Comparison of ENCODE assay signal across 1 cellular context in genomic region chr7:73811760-73812168, GRCh38.
A peak's percentile ranks its signal among the peaks of the same experiment; 100 is the strongest.
TF ChIP-seq lines count a peak whose summit lies in the region.

No MANE protein-coding gene starts in this region.

TF ChIP-seq in HepG2, 621 proteins besides CTCF, POLR2A, EP300 and RAD21 (continued from another document):
- TF ChIP-seq, protein P1, sequence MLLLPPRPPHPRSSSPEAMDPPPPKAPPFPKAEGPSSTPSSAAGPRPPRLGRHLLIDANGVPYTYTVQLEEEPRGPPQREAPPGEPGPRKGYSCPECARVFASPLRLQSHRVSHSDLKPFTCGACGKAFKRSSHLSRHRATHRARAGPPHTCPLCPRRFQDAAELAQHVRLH (CRISPR knock-in tag; IDR thresholded peaks at IDR 0.05; ENCODE audit: borderline replicate concordance, low read depth) = peak; percentile 45; the same call in 1 of the 2 replicates
- no peak for TF ChIP-seq SP4 (CRISPR knock-in tag; IDR thresholded peaks at IDR 0.05)
- TF ChIP-seq, protein P2, sequence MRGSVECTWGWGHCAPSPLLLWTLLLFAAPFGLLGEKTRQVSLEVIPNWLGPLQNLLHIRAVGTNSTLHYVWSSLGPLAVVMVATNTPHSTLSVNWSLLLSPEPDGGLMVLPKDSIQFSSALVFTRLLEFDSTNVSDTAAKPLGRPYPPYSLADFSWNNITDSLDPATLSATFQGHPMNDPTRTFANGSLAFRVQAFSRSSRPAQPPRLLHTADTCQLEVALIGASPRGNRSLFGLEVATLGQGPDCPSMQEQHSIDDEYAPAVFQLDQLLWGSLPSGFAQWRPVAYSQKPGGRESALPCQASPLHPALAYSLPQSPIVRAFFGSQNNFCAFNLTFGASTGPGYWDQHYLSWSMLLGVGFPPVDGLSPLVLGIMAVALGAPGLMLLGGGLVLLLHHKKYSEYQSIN (CRISPR knock-in tag; IDR thresholded peaks at IDR 0.05; ENCODE audit: borderline replicate concordance) = no peak
- 0 out of 2 replicates have a peak, but pooled peaks have one; percentile 21 for TF ChIP-seq THAP11 (CRISPR knock-in tag; IDR thresholded peaks at IDR 0.05)
- TF ChIP-seq KDM6A (CRISPR knock-in tag; IDR thresholded peaks at IDR 0.05; ENCODE audit: low read depth) = no peak
- TF ChIP-seq HOXA7 (CRISPR knock-in tag; IDR thresholded peaks at IDR 0.05) = no peak
- TF ChIP-seq, protein P3, sequence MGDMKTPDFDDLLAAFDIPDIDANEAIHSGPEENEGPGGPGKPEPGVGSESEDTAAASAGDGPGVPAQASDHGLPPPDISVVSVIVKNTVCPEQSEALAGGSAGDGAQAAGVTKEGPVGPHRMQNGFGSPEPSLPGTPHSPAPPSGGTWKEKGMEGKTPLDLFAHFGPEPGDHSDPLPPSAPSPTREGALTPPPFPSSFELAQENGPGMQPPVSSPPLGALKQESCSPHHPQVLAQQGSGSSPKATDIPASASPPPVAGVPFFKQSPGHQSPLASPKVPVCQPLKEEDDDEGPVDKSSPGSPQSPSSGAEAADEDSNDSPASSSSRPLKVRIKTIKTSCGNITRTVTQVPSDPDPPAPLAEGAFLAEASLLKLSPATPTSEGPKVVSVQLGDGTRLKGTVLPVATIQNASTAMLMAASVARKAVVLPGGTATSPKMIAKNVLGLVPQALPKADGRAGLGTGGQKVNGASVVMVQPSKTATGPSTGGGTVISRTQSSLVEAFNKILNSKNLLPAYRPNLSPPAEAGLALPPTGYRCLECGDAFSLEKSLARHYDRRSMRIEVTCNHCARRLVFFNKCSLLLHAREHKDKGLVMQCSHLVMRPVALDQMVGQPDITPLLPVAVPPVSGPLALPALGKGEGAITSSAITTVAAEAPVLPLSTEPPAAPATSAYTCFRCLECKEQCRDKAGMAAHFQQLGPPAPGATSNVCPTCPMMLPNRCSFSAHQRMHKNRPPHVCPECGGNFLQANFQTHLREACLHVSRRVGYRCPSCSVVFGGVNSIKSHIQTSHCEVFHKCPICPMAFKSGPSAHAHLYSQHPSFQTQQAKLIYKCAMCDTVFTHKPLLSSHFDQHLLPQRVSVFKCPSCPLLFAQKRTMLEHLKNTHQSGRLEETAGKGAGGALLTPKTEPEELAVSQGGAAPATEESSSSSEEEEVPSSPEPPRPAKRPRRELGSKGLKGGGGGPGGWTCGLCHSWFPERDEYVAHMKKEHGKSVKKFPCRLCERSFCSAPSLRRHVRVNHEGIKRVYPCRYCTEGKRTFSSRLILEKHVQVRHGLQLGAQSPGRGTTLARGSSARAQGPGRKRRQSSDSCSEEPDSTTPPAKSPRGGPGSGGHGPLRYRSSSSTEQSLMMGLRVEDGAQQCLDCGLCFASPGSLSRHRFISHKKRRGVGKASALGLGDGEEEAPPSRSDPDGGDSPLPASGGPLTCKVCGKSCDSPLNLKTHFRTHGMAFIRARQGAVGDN (CRISPR knock-in tag; IDR thresholded peaks at IDR 0.05) = peak; percentile 42
- TF ChIP-seq MIER2 (CRISPR knock-in tag; IDR thresholded peaks at IDR 0.05) = peak; percentile 90
- TF ChIP-seq KMT2A (CRISPR knock-in tag; IDR thresholded peaks at IDR 0.05) = peak; percentile 47; the same call in 1 of the 2 replicates
- peak; percentile 86 for TF ChIP-seq SMC3 (IDR thresholded peaks at IDR 0.05; ENCODE audit: low read length)
- no peak for TF ChIP-seq ZSCAN31 (CRISPR knock-in tag; IDR thresholded peaks at IDR 0.05; ENCODE audit: low read depth)
- peak in 1 of 2 experiments; percentile 27; a peak in 1 of 4 replicates for TF ChIP-seq HMGXB4 (CRISPR knock-in tag; IDR thresholded peaks at IDR 0.05; ENCODE audit: borderline replicate concordance in 1 of 2, low read depth in 1 of 2)
- TF ChIP-seq STAG1 (CRISPR knock-in tag; IDR thresholded peaks at IDR 0.05) = peak; percentile 88
- peak; percentile 22; the same call in 1 of the 2 replicates for TF ChIP-seq FOXA3 (CRISPR knock-in tag; IDR thresholded peaks at IDR 0.05)
- TF ChIP-seq, protein P4, sequence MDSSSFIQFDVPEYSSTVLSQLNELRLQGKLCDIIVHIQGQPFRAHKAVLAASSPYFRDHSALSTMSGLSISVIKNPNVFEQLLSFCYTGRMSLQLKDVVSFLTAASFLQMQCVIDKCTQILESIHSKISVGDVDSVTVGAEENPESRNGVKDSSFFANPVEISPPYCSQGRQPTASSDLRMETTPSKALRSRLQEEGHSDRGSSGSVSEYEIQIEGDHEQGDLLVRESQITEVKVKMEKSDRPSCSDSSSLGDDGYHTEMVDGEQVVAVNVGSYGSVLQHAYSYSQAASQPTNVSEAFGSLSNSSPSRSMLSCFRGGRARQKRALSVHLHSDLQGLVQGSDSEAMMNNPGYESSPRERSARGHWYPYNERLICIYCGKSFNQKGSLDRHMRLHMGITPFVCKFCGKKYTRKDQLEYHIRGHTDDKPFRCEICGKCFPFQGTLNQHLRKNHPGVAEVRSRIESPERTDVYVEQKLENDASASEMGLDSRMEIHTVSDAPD (CRISPR knock-in tag; IDR thresholded peaks at IDR 0.05) = no peak
- TF ChIP-seq SNAPC2 (CRISPR knock-in tag; IDR thresholded peaks at IDR 0.05) = no peak
- 0 out of 2 replicates have a peak, but pooled peaks have one; percentile 45 for TF ChIP-seq BORCS8-MEF2B (CRISPR knock-in tag; IDR thresholded peaks at IDR 0.05)
- TF ChIP-seq MATR3 (CRISPR knock-in tag; IDR thresholded peaks at IDR 0.05) = no peak
- TF ChIP-seq ZFY (CRISPR knock-in tag; IDR thresholded peaks at IDR 0.05) = peak; percentile 29; the same call in 1 of the 2 replicates
- TF ChIP-seq SIX4 (CRISPR knock-in tag; IDR thresholded peaks at IDR 0.05) = peak; percentile 22; the same call in 1 of the 2 replicates
- TF ChIP-seq BCL3 (CRISPR knock-in tag; IDR thresholded peaks at IDR 0.05) = 0 out of 2 replicates have a peak, but pooled peaks have one; percentile 54
- peak; percentile 53 for TF ChIP-seq XRCC5 (optimal IDR thresholded peaks at IDR 0.05; ENCODE audit: low read length)
- peak; percentile 34; the same call in 1 of the 2 replicates for TF ChIP-seq PATZ1 (CRISPR knock-in tag; IDR thresholded peaks at IDR 0.05)
- TF ChIP-seq CBX5 (CRISPR knock-in tag; IDR thresholded peaks at IDR 0.05; ENCODE audit: borderline replicate concordance) = peak; percentile 54; the same call in 1 of the 2 replicates
- no peak for TF ChIP-seq DDIT3 (CRISPR knock-in tag; IDR thresholded peaks at IDR 0.05)
- peak; percentile 45; the same call in 1 of the 2 replicates for TF ChIP-seq REPIN1 (CRISPR knock-in tag; IDR thresholded peaks at IDR 0.05; ENCODE audit: borderline replicate concordance, low read depth)
- 0 out of 2 replicates have a peak, but pooled peaks have one; percentile 20 for TF ChIP-seq PHF21A (CRISPR knock-in tag; IDR thresholded peaks at IDR 0.05)
- TF ChIP-seq ZNF331 (CRISPR knock-in tag; IDR thresholded peaks at IDR 0.05) = peak; percentile 69
- peak; percentile 42 for TF ChIP-seq GATAD2A (CRISPR knock-in tag; IDR thresholded peaks at IDR 0.05)
- TF ChIP-seq, protein P5, sequence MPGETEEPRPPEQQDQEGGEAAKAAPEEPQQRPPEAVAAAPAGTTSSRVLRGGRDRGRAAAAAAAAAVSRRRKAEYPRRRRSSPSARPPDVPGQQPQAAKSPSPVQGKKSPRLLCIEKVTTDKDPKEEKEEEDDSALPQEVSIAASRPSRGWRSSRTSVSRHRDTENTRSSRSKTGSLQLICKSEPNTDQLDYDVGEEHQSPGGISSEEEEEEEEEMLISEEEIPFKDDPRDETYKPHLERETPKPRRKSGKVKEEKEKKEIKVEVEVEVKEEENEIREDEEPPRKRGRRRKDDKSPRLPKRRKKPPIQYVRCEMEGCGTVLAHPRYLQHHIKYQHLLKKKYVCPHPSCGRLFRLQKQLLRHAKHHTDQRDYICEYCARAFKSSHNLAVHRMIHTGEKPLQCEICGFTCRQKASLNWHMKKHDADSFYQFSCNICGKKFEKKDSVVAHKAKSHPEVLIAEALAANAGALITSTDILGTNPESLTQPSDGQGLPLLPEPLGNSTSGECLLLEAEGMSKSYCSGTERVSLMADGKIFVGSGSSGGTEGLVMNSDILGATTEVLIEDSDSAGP (CRISPR knock-in tag; IDR thresholded peaks at IDR 0.05; ENCODE audit: borderline replicate concordance) = 0 out of 2 replicates have a peak, but pooled peaks have one; percentile 35
- TF ChIP-seq, protein P6, sequence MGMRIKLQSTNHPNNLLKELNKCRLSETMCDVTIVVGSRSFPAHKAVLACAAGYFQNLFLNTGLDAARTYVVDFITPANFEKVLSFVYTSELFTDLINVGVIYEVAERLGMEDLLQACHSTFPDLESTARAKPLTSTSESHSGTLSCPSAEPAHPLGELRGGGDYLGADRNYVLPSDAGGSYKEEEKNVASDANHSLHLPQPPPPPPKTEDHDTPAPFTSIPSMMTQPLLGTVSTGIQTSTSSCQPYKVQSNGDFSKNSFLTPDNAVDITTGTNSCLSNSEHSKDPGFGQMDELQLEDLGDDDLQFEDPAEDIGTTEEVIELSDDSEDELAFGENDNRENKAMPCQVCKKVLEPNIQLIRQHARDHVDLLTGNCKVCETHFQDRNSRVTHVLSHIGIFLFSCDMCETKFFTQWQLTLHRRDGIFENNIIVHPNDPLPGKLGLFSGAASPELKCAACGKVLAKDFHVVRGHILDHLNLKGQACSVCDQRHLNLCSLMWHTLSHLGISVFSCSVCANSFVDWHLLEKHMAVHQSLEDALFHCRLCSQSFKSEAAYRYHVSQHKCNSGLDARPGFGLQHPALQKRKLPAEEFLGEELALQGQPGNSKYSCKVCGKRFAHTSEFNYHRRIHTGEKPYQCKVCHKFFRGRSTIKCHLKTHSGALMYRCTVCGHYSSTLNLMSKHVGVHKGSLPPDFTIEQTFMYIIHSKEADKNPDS (CRISPR knock-in tag; IDR thresholded peaks at IDR 0.05) = no peak
- TF ChIP-seq ZMYM3 (CRISPR knock-in tag; IDR thresholded peaks at IDR 0.05) = no peak
- no peak for TF ChIP-seq ZNF354B (CRISPR knock-in tag; IDR thresholded peaks at IDR 0.05)
- no peak for TF ChIP-seq ZNF224 (CRISPR knock-in tag; IDR thresholded peaks at IDR 0.05)
TF ChIP-seq in HepG2: peak in this region for 43.
